ENCODE assay signal across 8 cellular contexts in the genomic region with DNA sequence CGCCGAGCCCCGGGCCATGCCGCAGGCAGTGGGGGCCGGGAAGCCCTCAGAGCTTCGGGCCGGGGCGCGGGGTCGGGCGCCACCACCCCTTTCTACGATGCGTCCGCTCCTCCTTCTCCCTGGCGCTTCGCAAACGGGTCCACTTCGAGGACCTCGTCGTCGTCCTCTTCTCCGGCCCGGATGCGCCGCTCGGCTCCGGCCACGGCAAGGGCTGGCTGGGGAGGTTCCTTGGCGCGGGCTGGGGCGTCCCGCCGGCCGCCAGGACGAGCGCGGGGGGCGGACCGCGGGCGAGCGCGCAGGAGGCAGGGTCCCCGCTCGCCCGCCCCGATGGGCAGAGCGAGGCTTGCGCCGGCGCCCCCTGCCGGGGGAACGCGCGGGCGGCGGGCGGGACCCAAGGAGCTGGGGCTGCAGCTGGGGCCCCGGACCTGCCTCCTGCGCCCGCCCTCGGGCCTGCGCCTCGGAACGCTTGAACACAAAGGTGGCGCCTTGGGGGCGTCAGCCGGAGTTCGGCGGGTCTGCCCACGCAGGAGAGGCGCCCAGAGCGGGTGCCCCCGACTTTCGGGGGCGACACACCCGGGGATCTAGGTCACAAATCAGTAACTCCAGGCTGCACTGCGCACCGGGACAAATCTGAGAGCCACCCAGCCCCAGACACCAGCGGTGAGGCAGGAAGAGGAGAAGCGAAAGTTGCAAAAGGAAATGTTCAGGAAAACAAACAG. TPM values are rescaled to one million over a fixed set of nuclear protein-coding genes. Genes with fewer than 3 reads are reported as not detected.
DNase-seq lines count a peak whose midpoint lies in the region; TF ChIP-seq lines count a peak whose summit lies in the region.

A gene (minus strand): TSS at position 283 of the 719 bp plus-strand sequence.

- H3K27ac ChIP-seq in WERI-Rb-1 (peak within 1 kb of the TSS; percentile 78), SJCRH30 (no peak within 1 kb of the TSS)

- no peaks in the 10 kb centered on the region for H3K9me3 ChIP-seq in WERI-Rb-1 (ENCODE audit: severe bottlenecking)
- H3K9me3 ChIP-seq in SJCRH30 (replicated peaks): no peaks in the 10 kb centered on the region

- no peaks in the 10 kb centered on the region for H3K36me3 ChIP-seq in WERI-Rb-1
- H3K36me3 ChIP-seq in SJCRH30: no peaks in the 10 kb centered on the region

- no peaks in the 10 kb centered on the region for H3K36me3 Mint-ChIP-seq in IgD-negative memory B cell

- peaks cover 2 to 6% (median 4%) of the 10 kb centered on the region in 3 donors for H3K4me1 Mint-ChIP-seq in IgD-negative memory B cell

- peak within 1 kb of the TSS in 3 of 4 donors; percentile 63 to 75 (median 68) for H3K4me3 Mint-ChIP-seq in IgD-negative memory B cell

- H3K27ac Mint-ChIP-seq in IgD-negative memory B cell: no peak within 1 kb of the TSS

- H3K4me1 ChIP-seq in SJCRH30: no peaks in the 10 kb centered on the region

- peak; percentile 71 for TF ChIP-seq CTCF in WERI-Rb-1 (IDR thresholded peaks at IDR 0.05; ENCODE audit: low read depth, low read length)

- peaks cover 0 to 3% (median 2%) of the 10 kb centered on the region in 3 donors for H3K9me3 Mint-ChIP-seq in IgD-negative memory B cell

- peaks cover 46% of the 10 kb centered on the region for H3K27me3 Mint-ChIP-seq in IgD-negative memory B cell

- H3K4me3 ChIP-seq in WERI-Rb-1 (ENCODE audit: low read depth, low read length) (peak within 1 kb of the TSS; percentile 92), SJCRH30 (no peak within 1 kb of the TSS)

- H3K27me3 ChIP-seq in WERI-Rb-1 (ENCODE audit: insufficient read depth, low read depth, severe bottlenecking) (no peaks in the 10 kb centered on the region), SJCRH30 (peaks cover 8% of the 10 kb centered on the region; the same call in 1 of the 2 replicates)

- DNase-seq in NCI-H1436 (lab: John Stamatoyannopoulos, UW): peak; percentile 51
- DNase-seq in NCI-H1436 treated with DMSO at 0.1 percent for 48 hours (lab: John Stamatoyannopoulos, UW): no peak
- DNase-seq in WERI-Rb-1: peak; percentile 83
- DNase-seq in effector CD4-positive, alpha-beta T cell: peak; percentile 11
- DNase-seq in lung microvascular endothelial cell (ENCODE audit: low read depth in 2 of 2): peak; percentile 27 to 28
- DNase-seq in stimulated activated CD8-positive, alpha-beta memory T cell treated with anti-CD3 and anti-CD28 coated beads, Interleukin-7, amount 100 ng/mL, for 24 hours (ENCODE audit: low read depth): peak; percentile 12
- DNase-seq in SJCRH30: no peak

RNA-seq across cellular contexts. Expression of the gene that starts here (rescaled TPM):
- not detected for polyA plus RNA-seq in IgD-negative memory B cell
- total RNA-seq in lung microvascular endothelial cell: under 0.01 TPM in 1 of 2 replicates, not detected in the other
- total RNA-seq in SJCRH30 (2014; rRNA removed; shearing (Covaris generic)): not detected in 2 replicates

Comparison
In these comparisons a context has a peak if more than half of its experiments do, and no peak if none do; other contexts are left out.
1. DNase-seq: peak in NCI-H1436 (single experiment), WERI-Rb-1 (single experiment), effector CD4-positive, alpha-beta T cell (single experiment) and stimulated activated CD8-positive, alpha-beta memory T cell treated with anti-CD3 and anti-CD28 coated beads, Interleukin-7, amount 100 ng/mL, for 24 hours (single experiment); none in NCI-H1436 treated with DMSO at 0.1 percent for 48 hours (single experiment) and SJCRH30 (0 of 2).
2. Peak in DNase-seq in lung microvascular endothelial cell; RNA of the gene not detected or under 1 TPM.